11 cellular contexts compared by ENCODE assay signal in the genomic region with DNA sequence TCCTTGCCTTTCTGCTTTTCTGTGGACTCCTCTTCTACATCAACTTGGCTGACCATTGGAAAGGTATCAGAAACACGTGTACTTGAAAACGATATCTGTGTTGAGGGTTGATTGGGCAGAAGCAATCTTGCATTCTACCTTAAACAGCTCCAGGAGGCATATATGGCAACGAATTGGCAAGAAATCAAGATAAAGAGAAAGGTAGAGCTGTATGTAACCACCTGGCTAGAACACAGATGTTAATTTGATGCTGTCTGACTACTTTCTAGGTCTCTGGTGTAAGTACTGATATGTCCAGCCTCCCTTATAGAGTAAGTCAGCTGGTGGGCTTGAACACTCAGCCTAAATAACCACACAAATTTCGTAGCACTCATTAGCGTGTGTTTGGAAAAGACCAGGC. TPM values are rescaled to one million over a fixed set of nuclear protein-coding genes. Genes with fewer than 3 reads are reported as not detected.
A peak's percentile ranks its signal among the peaks of the same experiment; 100 is the strongest.
DNase-seq lines count a peak whose midpoint lies in the region; ATAC-seq and TF ChIP-seq lines count a peak whose summit lies in the region.
"Had no signal": no experiment of that assay in that cellular context is flagged by ENCODE, and none has a peak within 500 bp of the region (broad histone marks: within the 10 kb centered on the region; RNA-seq: fewer than 3 reads in every experiment).

No MANE protein-coding gene starts in this region.

- H3K79me2 ChIP-seq in DOHH2 (ENCODE audit: control insufficient read depth, low read length) = peaks cover 17% of the 10 kb centered on the region

- BruUV-seq in A673 (replicated peaks; lab: Mats Ljungman, UMichigan) = TSS peak; percentile 35

- peak overlapping the region; percentile 85 to 92 for H3K27ac Mint-ChIP-seq in T-cell

- POLR2A ChIA-PET in A673 (lab: Charles Lee; ENCODE audit: low non-redundant PET) = no interaction called here
- POLR2A ChIA-PET in T-cell (lab: Charles Lee) = no interaction called here

- H3K9me2 ChIP-seq in DOHH2 (replicated peaks; ENCODE audit: control insufficient read depth, low read length) = no peaks in the 10 kb centered on the region

- H3K36me3 ChIP-seq in A673 (ENCODE audit: insufficient read depth, low read length, poor library complexity, severe bottlenecking) (no peaks in the 10 kb centered on the region), DOHH2 (ENCODE audit: control insufficient read depth, low read length) (peaks cover 25% of the 10 kb centered on the region)

- H3K4me1 ChIP-seq in A673 (ENCODE audit: insufficient read depth, low read length, poor library complexity, severe bottlenecking) (peaks cover 23% of the 10 kb centered on the region), DOHH2 (ENCODE audit: control insufficient read depth, low read length) (peaks cover 22% of the 10 kb centered on the region)

- H4K20me1 ChIP-seq in DOHH2 (ENCODE audit: control insufficient read depth, insufficient read depth, low read depth, low read length) = no peaks in the 10 kb centered on the region

- ATAC-seq in T-cell (replicated peaks in 1 of 4) (no peak), HG03378 (IDR thresholded peaks at IDR 0.05; ENCODE audit: unreplicated experiment) (no peak), GM19467 (IDR thresholded peaks at IDR 0.05; ENCODE audit: unreplicated experiment) (no peak)

- no peaks in the 10 kb centered on the region for H3K9me3 ChIP-seq in A673 (ENCODE audit: low read depth, low read length, poor library complexity, severe bottlenecking)
- no peaks in the 10 kb centered on the region for H3K9me3 ChIP-seq in DOHH2 (ENCODE audit: control insufficient read depth, insufficient read depth, low read length)

- H3K4me3 ChIP-seq in A673 (ENCODE audit: low read depth, low read length, poor library complexity, severe bottlenecking) (peak overlapping the region; percentile 67), DOHH2 (ENCODE audit: low read length) (peak overlapping the region; percentile 93), fibroblast of mammary gland (ENCODE audit: control insufficient read depth, low read depth, low read length) (peak overlapping the region; percentile 74)

- H3F3A ChIP-seq in DOHH2 (ENCODE audit: control insufficient read depth, insufficient read depth) = peaks cover 3% of the 10 kb centered on the region; the same call in 1 of the 2 replicates

- CTCF ChIA-PET in A673 (lab: Charles Lee) (interaction anchor here (0.6 kb wide), 1 partner anchor 18 kb away, joined by 6 read pairs; a partner anchor contains a TSS), T-cell (lab: Charles Lee) (interaction anchor here in 1 of 2 donors (0.6 to 0.7 kb wide), 2 partner anchors 46 to 214 kb away, joined by 3 to 4 read pairs; a partner anchor contains a TSS)

- H3K4me2 ChIP-seq in DOHH2 (ENCODE audit: low read length) = peak overlapping the region; percentile 97

- H3K27ac ChIP-seq in A673 (ENCODE audit: low read depth, low read length, poor library complexity, severe bottlenecking) (no peak overlapping the region), DOHH2 (ENCODE audit: low read depth, low read length) (no peak overlapping the region)

- H3K27me3 ChIP-seq in A673 (replicated peaks; ENCODE audit: insufficient read depth, low read depth, low read length, poor library complexity) (no peaks in the 10 kb centered on the region), DOHH2 (ENCODE audit: control insufficient read depth, low read length) (no peaks in the 10 kb centered on the region)

- no peaks in the 10 kb centered on the region for H3K27me3 Mint-ChIP-seq in T-cell

- peak overlapping the region; percentile 79 to 89 (median 82) for H3K4me3 Mint-ChIP-seq in T-cell

- peaks cover 28 to 43% (median 32%) of the 10 kb centered on the region in 3 donors for H3K4me1 Mint-ChIP-seq in T-cell

- H3K36me3 Mint-ChIP-seq in T-cell = peaks cover 18% of the 10 kb centered on the region

- intact Hi-C loops in A673 (cut with micrococcal nuclease; ENCODE audit: unreplicated experiment) = no loop called here

- no peaks in the 10 kb centered on the region for H3K9me3 Mint-ChIP-seq in T-cell

- TF ChIP-seq CTCF in A673 (conservative IDR thresholded peaks at IDR 0.05; ENCODE audit: low read depth, low read length) (no peak), DOHH2 (IDR thresholded peaks at IDR 0.05; ENCODE audit: low read depth, low read length, poor library complexity, severe bottlenecking) (no peak), fibroblast of mammary gland (conservative IDR thresholded peaks at IDR 0.05; ENCODE audit: control insufficient read depth, insufficient read depth, low read depth, low read length) (no peak), GM10266 (IDR thresholded peaks at IDR 0.05; ENCODE audit: control insufficient read depth, insufficient read depth, low read depth, missing control alignments) (no peak)

- no peak for DNase-seq in A673 (ENCODE audit: low spot score)
- no peak for DNase-seq in T-cell
- no peak for DNase-seq in fibroblast of mammary gland (ENCODE audit: low read depth)
- no peak for DNase-seq in GM10266 (ENCODE audit: extremely low spot score)
- no peak for DNase-seq in KG1 (lab: John Stamatoyannopoulos, UW)
- DNase-seq: foreskin melanocyte, NCI-H774, WERI-Rb-1 had no signal

RNA-seq across cellular contexts. Expression of a gene that starts 1.3 kb away (rescaled TPM):
- 48.6 and 54.9 TPM in 2 replicates for total RNA-seq in A673 (2021)
- 10 to 100 TPM; 62.0 to 91.5 (median 84.8) TPM for total RNA-seq in T-cell

RNA-seq across cellular contexts. Expression of a gene that starts 10.8 kb away (rescaled TPM):
- total RNA-seq in A673 (2021) (11.2 and 13.0 TPM in 2 replicates), T-cell (10 to 100 TPM; 11.3 to 32.8 (median 19.3) TPM)

RNA-seq across cellular contexts. Expression of a gene that starts 17.8 kb away (rescaled TPM):
- total RNA-seq in A673 (2021) (30.6 and 33.7 TPM in 2 replicates), T-cell (1 to 10 TPM in 1 of 5 donors, under 1 TPM in 4; 0.33 to 1.0 (median 0.83) TPM)

RNA-seq across cellular contexts. Expression of a gene that starts 26.4 kb away (rescaled TPM):
- 120 and 122 TPM in 2 replicates for total RNA-seq in A673 (2021)
- 100 to 1,000 TPM; 246 to 469 (median 425) TPM for total RNA-seq in T-cell

RNA-seq across cellular contexts. Expression of a gene that starts 34.3 kb away (rescaled TPM):
- total RNA-seq in A673 (2021) (not detected in 2 replicates), T-cell (under 1 TPM in 1 of 5 donors, not detected in 4; 0.32 TPM)

Comparison
In these comparisons a context has a peak if more than half of its experiments do, and no peak if none do; other contexts are left out.
1. RNA of a gene that starts 17.8 kb away (total RNA-seq): 30.6 to 33.7 TPM in A673; 0.33 to 1.0 TPM in T-cell; every median in the first group is over 10 times any median in the second.
2. Peak in every context shown above with its lines, with median percentiles within 50 percentile points of each other: H3K4me3 ChIP-seq.